ENCODE assay signal across 21 cellular contexts in the genomic region with DNA sequence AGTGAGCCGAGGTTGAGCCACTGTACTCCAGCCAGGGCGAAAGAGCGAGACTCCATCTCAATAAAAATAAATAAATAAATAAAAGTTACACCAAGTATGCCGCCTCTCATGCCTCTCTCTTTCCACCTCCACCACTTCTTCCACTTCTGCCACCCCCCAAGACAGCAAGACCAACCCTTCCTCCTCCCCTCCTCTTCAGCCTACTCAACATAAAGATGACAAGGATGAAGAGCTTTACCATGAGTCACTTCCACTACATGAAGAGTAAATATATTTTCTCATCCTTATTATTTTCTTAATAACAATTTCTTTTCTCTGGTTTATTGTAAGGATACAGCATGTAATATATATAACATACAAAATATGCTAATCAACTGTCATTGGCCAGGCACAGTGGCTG.
"Had no signal": no experiment of that assay in that cellular context is flagged by ENCODE, and none has a peak within 500 bp of the region (broad histone marks: within the 10 kb centered on the region; RNA-seq: fewer than 3 reads in every experiment).

No MANE protein-coding gene starts in this region.

- H3K9me3 Mint-ChIP-seq: activated CD8-positive, alpha-beta T cell treated with anti-CD3 and anti-CD28 coated beads for 36 hours; activated T-helper 17 cell treated with anti-CD3 and anti-CD28 coated beads, Interleukin-2, amount 50 U/mL, for 72 hours; naive thymus-derived CD8-positive, alpha-beta T cell; stimulated activated memory B cell treated with anti-CD40 and anti-IgM and Interleukin-4, amounts not matched to agents 10 μg/mL and 1 μg/mL and 100 μg/mL, for 72 hours; T-helper 1 cell treated with Interleukin-12 subunit alpha and Interleukin-12 subunit beta and Interleukin-4 antibody, amounts not matched to agents 30 μg/mL and 1 μg/mL, for 36 hours had no signal

- ATAC-seq: activated CD8-positive, alpha-beta T cell treated with anti-CD3 and anti-CD28 coated beads for 36 hours; activated T-helper 17 cell treated with anti-CD3 and anti-CD28 coated beads, Interleukin-2, amount 50 U/mL, for 72 hours; body of pancreas; gastrocnemius medialis; left ventricle myocardium superior; naive thymus-derived CD8-positive, alpha-beta T cell; stimulated activated memory B cell treated with anti-CD40 and anti-IgM and Interleukin-4, amounts not matched to agents 10 μg/mL and 1 μg/mL and 100 μg/mL, for 72 hours had no signal

- DNase-seq: activated CD4-positive, alpha-beta T cell treated with anti-CD3 and anti-CD28 coated beads for 48 hours; activated CD8-positive, alpha-beta T cell treated with anti-CD3 and anti-CD28 coated beads for 36 hours; activated naive CD4-positive, alpha-beta T cell; body of pancreas; effector CD8-positive, alpha-beta T cell; esophagus squamous epithelium; gastrocnemius medialis; hippocampal formation; left ventricle myocardium superior; mammary epithelial cell; naive thymus-derived CD8-positive, alpha-beta T cell; retina; sigmoid colon; stimulated activated CD4-positive, alpha-beta T cell treated with anti-CD3 and anti-CD28 coated beads, Interleukin-15, amount 100 ng/mL, for 24 hours; transverse colon; uterus had no signal

- H3K4me3 ChIP-seq: body of pancreas, esophagus squamous epithelium, gastrocnemius medialis, sigmoid colon, smooth muscle cell, transverse colon, uterus had no signal

- H3K4me3 Mint-ChIP-seq: activated CD8-positive, alpha-beta T cell treated with anti-CD3 and anti-CD28 coated beads for 36 hours; activated T-helper 17 cell treated with anti-CD3 and anti-CD28 coated beads, Interleukin-2, amount 50 U/mL, for 72 hours; mesothelial cell of epicardium; stimulated activated memory B cell treated with anti-CD40 and anti-IgM and Interleukin-4, amounts not matched to agents 10 μg/mL and 1 μg/mL and 100 μg/mL, for 72 hours; T-helper 1 cell treated with Interleukin-12 subunit alpha and Interleukin-12 subunit beta and Interleukin-4 antibody, amounts not matched to agents 30 μg/mL and 1 μg/mL, for 36 hours had no signal

- H3K36me3 ChIP-seq: esophagus squamous epithelium, sigmoid colon, transverse colon, uterus had no signal

- H3K27me3 Mint-ChIP-seq: activated CD8-positive, alpha-beta T cell treated with anti-CD3 and anti-CD28 coated beads for 36 hours; activated T-helper 17 cell treated with anti-CD3 and anti-CD28 coated beads, Interleukin-2, amount 50 U/mL, for 72 hours; naive thymus-derived CD8-positive, alpha-beta T cell; stimulated activated memory B cell treated with anti-CD40 and anti-IgM and Interleukin-4, amounts not matched to agents 10 μg/mL and 1 μg/mL and 100 μg/mL, for 72 hours had no signal

- H3K27ac Mint-ChIP-seq: activated CD8-positive, alpha-beta T cell treated with anti-CD3 and anti-CD28 coated beads for 36 hours; activated T-helper 17 cell treated with anti-CD3 and anti-CD28 coated beads, Interleukin-2, amount 50 U/mL, for 72 hours; mesothelial cell of epicardium; stimulated activated memory B cell treated with anti-CD40 and anti-IgM and Interleukin-4, amounts not matched to agents 10 μg/mL and 1 μg/mL and 100 μg/mL, for 72 hours; T-helper 1 cell treated with Interleukin-12 subunit alpha and Interleukin-12 subunit beta and Interleukin-4 antibody, amounts not matched to agents 30 μg/mL and 1 μg/mL, for 36 hours had no signal

- H3K9me3 ChIP-seq: body of pancreas, esophagus squamous epithelium, gastrocnemius medialis, sigmoid colon, transverse colon, uterus had no signal

- H3K27me3 ChIP-seq: body of pancreas, esophagus squamous epithelium, gastrocnemius medialis, sigmoid colon, transverse colon, uterus had no signal

- H3K36me3 Mint-ChIP-seq: stimulated activated memory B cell treated with anti-CD40 and anti-IgM and Interleukin-4, amounts not matched to agents 10 μg/mL and 1 μg/mL and 100 μg/mL, for 72 hours had no signal

- H3K27ac ChIP-seq: body of pancreas, esophagus squamous epithelium, sigmoid colon, transverse colon, uterus had no signal
